ENCODE assay signal across 8 cellular contexts in genomic region chr10:101012525-101013364, GRCh38. TPM values are rescaled to one million over a fixed set of nuclear protein-coding genes. Genes with fewer than 3 reads are reported as not detected.
DNase-seq lines count a peak whose midpoint lies in the region; ATAC-seq and TF ChIP-seq lines count a peak whose summit lies in the region.

No MANE protein-coding gene starts in this region.

- DNase-seq in GM10248 (ENCODE audit: extremely low spot score) (peak; percentile 79), NCI-H1105 (lab: John Stamatoyannopoulos, UW) (peak; percentile 32), T follicular helper cell (ENCODE audit: low read depth) (peak; percentile 65), right atrium auricular region (ENCODE audit: low spot score) (peak; percentile 92), gastrocnemius medialis (peak; percentile 60 to 80)

- TF ChIP-seq CTCF in GM10248 (IDR thresholded peaks at IDR 0.05; ENCODE audit: control extremely low read depth, extremely low read depth, low read depth, missing control alignments) (peak; percentile 93), HEK293 (tag by site-specific recombination; IDR thresholded peaks at IDR 0.05) (peak; percentile 98), right atrium auricular region (IDR thresholded peaks at IDR 0.05) (peak; percentile 94 to 95), gastrocnemius medialis (IDR thresholded peaks at IDR 0.05 in 4 of 5, conservative IDR thresholded peaks at IDR 0.05 in 1 of 5) (peak; percentile 61 to 91 (median 89))

- no peaks in the 10 kb centered on the region for H3K27me3 ChIP-seq in right atrium auricular region
- no peaks in the 10 kb centered on the region for H3K27me3 ChIP-seq in gastrocnemius medialis

- POLR2A ChIA-PET in GM10248 (lab: Yijun Ruan, JAX) (no interaction called here), HEK293 (lab: Yijun Ruan, JAX) (interaction anchor here (2.4 kb wide), 1 partner anchor 14 kb away, joined by 7 read pairs; no protein-coding TSS in a partner anchor)

- in situ Hi-C loops in gastrocnemius medialis (cut with MboI; ENCODE audit: low sequenced_read_pairs in 4 of 4): no loop called here

- H3K36me3 ChIP-seq in HEK293 (ENCODE audit: control insufficient read depth in 2 of 2, insufficient read depth in 1 of 2, low read length in 2 of 2): peaks cover 0 to 2% of the 10 kb centered on the region in 2 experiments; a peak in 1 of 3 replicates
- no peaks in the 10 kb centered on the region for H3K36me3 ChIP-seq in right atrium auricular region
- no peaks in the 10 kb centered on the region for H3K36me3 ChIP-seq in gastrocnemius medialis

- H3K4me1 ChIP-seq in HEK293 (ENCODE audit: control insufficient read depth, insufficient read depth, low read length) (peaks cover 4% of the 10 kb centered on the region; the same call in 1 of the 2 replicates), right atrium auricular region (peaks cover 0 to 37% of the 10 kb centered on the region in 2 donors), gastrocnemius medialis (peaks cover 5 to 19% of the 10 kb centered on the region in 2 donors)

- no peak overlapping the region for H3K4me3 ChIP-seq in HEK293 (ENCODE audit: low read depth, low read length)
- H3K4me3 ChIP-seq in right atrium auricular region: no peak overlapping the region
- H3K4me3 ChIP-seq in gastrocnemius medialis: no peak overlapping the region

- H3K27ac ChIP-seq in HEK293 (ENCODE audit: extremely low read depth, low read depth, low read length): no peak overlapping the region
- H3K27ac ChIP-seq in angular gyrus (ENCODE audit: low read depth, low read length): peak overlapping the region; percentile 95
- H3K27ac ChIP-seq in right atrium auricular region: peak overlapping the region; percentile 46 to 55
- H3K27ac ChIP-seq in gastrocnemius medialis: peak overlapping the region; percentile 2 to 52 (median 44)

- no peak for TF ChIP-seq POLR2A in gastrocnemius medialis (IDR thresholded peaks at IDR 0.05)

- intact Hi-C loops in gastrocnemius medialis (cut with DNase I; ENCODE audit: low total_unique reads): loop anchor here (1.0 kb wide), 1 partner anchor 14 kb away; no protein-coding TSS in a partner anchor

- CTCF ChIA-PET in GM10248 (lab: Yijun Ruan, JAX): interaction anchor here (0.8 to 7.0 kb wide), 6 partner anchors 10 to 47 kb away, joined by 3 to 70 read pairs (median 7); partner anchors contain the start of genes LZTS2, MRPL43, SEMA4G and TWNK
- CTCF ChIA-PET in HEK293 (lab: Yijun Ruan, JAX): interaction anchor here (0.6 to 4.8 kb wide), 9 partner anchors 9 to 132 kb away, joined by 3 to 64 read pairs (median 6); partner anchors contain the start of gene LZTS2

- H3K9me3 ChIP-seq in HEK293 (ENCODE audit: control insufficient read depth, insufficient read depth, low read depth, low read length) (no peaks in the 10 kb centered on the region), right atrium auricular region (no peaks in the 10 kb centered on the region), gastrocnemius medialis (no peaks in the 10 kb centered on the region)

- ATAC-seq in gastrocnemius medialis (peak; percentile 86 to 91), HG03045 (IDR thresholded peaks at IDR 0.05; ENCODE audit: unreplicated experiment) (no peak)

TF ChIP-seq in HEK293, 187 proteins besides CTCF, POLR2A, EP300 and RAD21 (continues in another document):
- no peak for TF ChIP-seq ZNF24 (tag by site-specific recombination; IDR thresholded peaks at IDR 0.05)
- TF ChIP-seq ZNF843 (tag by site-specific recombination; IDR thresholded peaks at IDR 0.05): 0 out of 2 replicates have a peak, but pooled peaks have one; percentile 14
- no peak for TF ChIP-seq ZNF174 (tag by site-specific recombination; IDR thresholded peaks at IDR 0.05)
- TF ChIP-seq SCRT1 (tag by site-specific recombination; IDR thresholded peaks at IDR 0.05; ENCODE audit: borderline replicate concordance): no peak
- TF ChIP-seq KLF16 (tag by site-specific recombination; IDR thresholded peaks at IDR 0.05): peak; percentile 60; the same call in 1 of the 2 replicates
- TF ChIP-seq ZXDB (tag by site-specific recombination; IDR thresholded peaks at IDR 0.05): 0 out of 2 replicates have a peak, but pooled peaks have one; percentile 24
- TF ChIP-seq ZNF654 (tag by site-specific recombination; IDR thresholded peaks at IDR 0.05; ENCODE audit: low read depth): peak; percentile 71
- peak; percentile 74; the same call in 1 of the 2 replicates for TF ChIP-seq ZNF561 (tag by site-specific recombination; IDR thresholded peaks at IDR 0.05; ENCODE audit: borderline replicate concordance)
- peak; percentile 70; the same call in 1 of the 2 replicates for TF ChIP-seq ZNF600 (tag by site-specific recombination; IDR thresholded peaks at IDR 0.05)
- TF ChIP-seq ZNF335 (tag by site-specific recombination; conservative IDR thresholded peaks at IDR 0.05): peak; percentile 58
- TF ChIP-seq ZNF26 (tag by site-specific recombination; IDR thresholded peaks at IDR 0.05): no peak
- peak; percentile 51; the same call in 1 of the 2 replicates for TF ChIP-seq GLIS2 (tag by site-specific recombination; IDR thresholded peaks at IDR 0.05)
- TF ChIP-seq ZNF266 (tag by site-specific recombination; IDR thresholded peaks at IDR 0.05; ENCODE audit: low read depth): no peak
- TF ChIP-seq ZNF341 (tag by site-specific recombination; IDR thresholded peaks at IDR 0.05; ENCODE audit: low read depth): peak; percentile 90
- TF ChIP-seq ZNF76 (tag by site-specific recombination; IDR thresholded peaks at IDR 0.05; ENCODE audit: borderline replicate concordance, low read depth): no peak
- 0 out of 2 replicates have a peak, but pooled peaks have one; percentile 58 for TF ChIP-seq ZSCAN30 (tag by site-specific recombination; IDR thresholded peaks at IDR 0.05)
- no peak for TF ChIP-seq ZBTB1 (tag by site-specific recombination; IDR thresholded peaks at IDR 0.05)
- TF ChIP-seq REST (tag by site-specific recombination; IDR thresholded peaks at IDR 0.05): no peak

RNA-seq across cellular contexts. Expression of gene LZTS2, which starts 13.1 kb away (rescaled TPM):
- 10 to 100 TPM; 40.0 to 71.0 TPM for total RNA-seq in right atrium auricular region
- total RNA-seq in gastrocnemius medialis: 10 to 100 TPM; 22.5 to 44.7 (median 26.7) TPM

RNA-seq across cellular contexts. Expression of gene PDZD7, which starts 18.2 kb away (rescaled TPM):
- total RNA-seq in right atrium auricular region (1 to 10 TPM in 1 of 2 donors, under 1 TPM in 1; 0.59 to 1.3 TPM), gastrocnemius medialis (under 1 TPM in 1 of 4 donors, not detected in 3; 0.11 TPM)

RNA-seq across cellular contexts. Expression of gene SFXN3, which starts 18.3 kb away (rescaled TPM):
- total RNA-seq in right atrium auricular region: 10 to 100 TPM; 16.4 to 42.9 TPM
- total RNA-seq in gastrocnemius medialis: 1 to 10 TPM; 4.2 to 9.5 (median 7.0) TPM

RNA-seq across cellular contexts. Expression of gene TWNK, which starts 25.4 kb away (rescaled TPM):
- 1 to 10 TPM; 5.5 to 7.1 TPM for total RNA-seq in right atrium auricular region
- 10 to 100 TPM in 2 of 4 donors, 1 to 10 TPM in 2; 8.2 to 19.8 (median 10.0) TPM for total RNA-seq in gastrocnemius medialis

RNA-seq across cellular contexts. Expression of gene MRPL43, which starts 25.4 kb away (rescaled TPM):
- 10 to 100 TPM; 60.1 to 88.4 TPM for total RNA-seq in right atrium auricular region
- total RNA-seq in gastrocnemius medialis: 100 to 1,000 TPM in 1 of 4 donors, 10 to 100 TPM in 3; 83.3 to 129 (median 92.5) TPM

Comparison
In these comparisons a context has a peak if more than half of its experiments do, and no peak if none do; other contexts are left out.
1. DNase-seq: peak in every context shown above with its lines; median percentile 92 in right atrium auricular region; 79 in GM10248; 70 in gastrocnemius medialis; 65 in T follicular helper cell; 32 in NCI-H1105.